1 cellular context compared by ENCODE assay signal in the genomic region with DNA sequence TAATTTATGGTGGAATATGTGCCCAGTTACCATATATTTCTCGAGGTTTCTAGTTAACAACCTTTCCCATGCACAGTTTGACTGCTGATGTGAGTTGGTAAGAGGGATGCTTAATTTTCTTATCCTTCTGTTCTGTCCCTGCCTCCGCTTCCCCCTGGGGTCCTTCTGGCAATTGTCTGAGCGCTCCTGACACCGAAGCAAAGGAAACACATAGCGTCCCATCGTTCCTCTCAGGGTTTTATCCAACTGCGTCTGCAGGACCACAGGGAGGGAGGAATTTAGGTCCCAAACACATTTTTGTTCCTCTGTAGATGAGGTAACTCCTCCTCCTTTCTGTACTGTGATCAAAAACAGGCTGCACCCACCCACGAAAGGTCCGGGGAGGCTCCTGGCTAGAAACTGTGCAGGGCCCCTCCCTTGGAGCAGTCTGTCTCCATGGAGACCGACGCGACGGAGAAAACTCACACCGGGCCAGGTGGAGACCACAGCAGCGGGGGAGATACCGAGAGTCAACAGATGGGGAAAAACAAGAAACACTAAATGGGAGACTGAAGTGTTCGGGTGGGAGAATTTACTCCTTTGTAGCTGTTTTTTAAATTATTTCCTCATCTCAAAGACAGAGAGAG.
TF ChIP-seq lines count a peak whose summit lies in the region.

No MANE protein-coding gene starts in this region.

TF ChIP-seq in GM23338, 12 proteins besides CTCF, POLR2A, EP300 and RAD21 (continued from another document):
- TF ChIP-seq REST (IDR thresholded peaks at IDR 0.05; ENCODE audit: unreplicated experiment), result no peak
- TF ChIP-seq NANOG (IDR thresholded peaks at IDR 0.05; ENCODE audit: borderline replicate concordance), result no peak
